In the genomic region with DNA sequence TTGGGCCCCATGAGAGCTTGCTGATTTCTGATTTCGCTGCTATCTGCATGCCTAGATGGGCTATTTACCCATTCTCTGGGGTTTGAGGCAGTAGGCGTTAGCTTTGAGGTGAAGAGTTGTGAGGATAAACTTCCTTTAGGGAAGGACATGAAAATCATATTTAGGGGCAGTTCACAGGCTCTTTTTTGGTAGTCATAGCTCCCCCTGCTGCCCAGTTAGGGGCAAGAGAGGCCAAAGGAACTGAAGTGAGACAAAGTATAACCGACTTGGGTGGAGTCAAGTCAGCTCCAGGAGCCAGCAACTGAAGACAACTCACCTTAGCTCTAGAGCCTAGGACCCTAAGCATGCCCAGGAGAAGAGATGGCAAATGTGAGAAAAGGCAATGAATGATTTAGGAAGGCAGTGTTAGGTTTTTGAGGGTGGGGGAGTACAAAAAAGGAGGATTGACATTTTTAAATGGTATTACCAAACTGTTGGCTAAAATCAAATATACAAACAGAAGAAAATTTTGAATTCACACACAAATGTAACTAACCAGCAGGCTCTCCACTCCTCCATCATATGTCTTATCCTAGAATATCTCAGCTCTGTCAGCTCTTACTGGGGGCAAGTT, we compare ENCODE assay signal across 8 cellular contexts.
DNase-seq lines count a peak whose midpoint lies in the region; ATAC-seq and TF ChIP-seq lines count a peak whose summit lies in the region.

No MANE protein-coding gene starts in this region.

- no peaks in the 10 kb centered on the region for H3K27me3 ChIP-seq in AG04450 (ENCODE audit: control insufficient read depth, insufficient read depth, low read length)

- no peak overlapping the region for H3K27ac ChIP-seq in AG04450 (ENCODE audit: low read depth, low read length)

- CTCF ChIA-PET in AG04450 (lab: Charles Lee) = interaction anchor here (0.6 to 3.4 kb wide), 73 partner anchors 10 to 825 kb away, joined by 3 to 41 read pairs (median 4); a partner anchor contains a TSS

- POLR2A ChIA-PET in AG04450 (lab: Yijun Ruan, JAX) = interaction anchor here (1.2 kb wide), 1 partner anchor 365 kb away, joined by 4 read pairs; no protein-coding TSS in a partner anchor

- DNase-seq in AG04450 (ENCODE audit: low read depth, low spot score) (peak; percentile 39), NCI-H510A (lab: John Stamatoyannopoulos, UW) (peak; percentile 38), dermis microvascular lymphatic vessel endothelial cell (ENCODE audit: low read depth in 2 of 2) (peak; percentile 34 to 65), medulla oblongata (ENCODE audit: extremely low spot score) (peak; percentile 85)
- DNase-seq in activated CD4-positive, alpha-beta T cell treated with anti-CD3 and anti-CD28 coated beads, Interleukin-2, amount 50 U/mL, for 1 hour = peak; percentile 38
- DNase-seq in stimulated activated CD8-positive, alpha-beta memory T cell treated with anti-CD3 and anti-CD28 coated beads, Interleukin-2, amount 100 ng/mL, for 48 hours (ENCODE audit: low read depth in 2 of 2) = peak; percentile 4 to 14

- no peaks in the 10 kb centered on the region for H3K9me3 ChIP-seq in AG04450 (ENCODE audit: control insufficient read depth, insufficient read depth, low read length)

- TF ChIP-seq CTCF in AG04450 (IDR thresholded peaks at IDR 0.05; ENCODE audit: low read depth, low read length) = peak; percentile 87

- peak; percentile 95 for ATAC-seq in GM18868 (IDR thresholded peaks at IDR 0.05; ENCODE audit: unreplicated experiment)
- peak; percentile 93 for ATAC-seq in HG03342 (IDR thresholded peaks at IDR 0.05; ENCODE audit: unreplicated experiment)

- H3K4me3 ChIP-seq in AG04450 (ENCODE audit: low read depth, low read length) = no peak overlapping the region

Comparison
In these comparisons a context has a peak if more than half of its experiments do, and no peak if none do; other contexts are left out.
1. DNase-seq: peak in every context shown above with its lines; median percentile 85 in medulla oblongata; 50 in dermis microvascular lymphatic vessel endothelial cell; 39 in AG04450; 38 in NCI-H510A; 38 in activated CD4-positive, alpha-beta T cell treated with anti-CD3 and anti-CD28 coated beads, Interleukin-2, amount 50 U/mL, for 1 hour; 9 in stimulated activated CD8-positive, alpha-beta memory T cell treated with anti-CD3 and anti-CD28 coated beads, Interleukin-2, amount 100 ng/mL, for 48 hours.